ENCODE assay signal across 16 cellular contexts in the genomic region with DNA sequence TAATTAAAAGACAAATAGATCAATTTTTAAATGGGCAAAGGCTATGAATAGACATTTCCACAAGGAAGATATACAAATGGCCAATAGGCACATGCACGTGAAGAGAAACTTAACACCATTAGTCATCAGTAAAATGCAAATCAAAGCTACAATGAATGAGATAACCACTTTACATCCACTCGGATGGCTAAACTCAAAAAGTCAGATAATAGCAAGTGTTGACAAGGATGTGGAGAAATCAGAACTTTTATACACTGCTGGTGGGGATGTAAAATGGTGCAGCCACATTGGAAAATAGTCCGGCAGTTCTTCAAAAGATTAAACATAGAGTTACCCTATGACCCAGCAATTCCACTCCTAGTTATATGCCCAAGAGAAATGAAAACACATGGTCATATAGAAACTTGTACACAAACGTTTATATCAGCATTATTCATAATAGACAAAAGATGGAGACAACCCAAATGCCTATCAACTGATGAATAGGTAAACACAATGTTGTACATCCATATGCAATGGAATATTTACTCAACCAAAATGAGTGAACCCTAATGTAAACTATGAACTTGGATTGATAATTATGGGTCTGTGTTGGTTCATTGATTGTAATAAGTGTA. TPM values are rescaled to one million over a fixed set of nuclear protein-coding genes. Genes with fewer than 3 reads are reported as not detected.
A peak's percentile ranks its signal among the peaks of the same experiment; 100 is the strongest.
DNase-seq lines count a peak whose midpoint lies in the region; ATAC-seq, FAIRE-seq and TF ChIP-seq lines count a peak whose summit lies in the region.
"Had no signal": no experiment of that assay in that cellular context is flagged by ENCODE, and none has a peak within 500 bp of the region (broad histone marks: within the 10 kb centered on the region; RNA-seq: fewer than 3 reads in every experiment).

No MANE protein-coding gene starts in this region.

- no peak overlapping the region for H3K27ac ChIP-seq in left ventricle myocardium inferior (replicated peaks)
- H3K27ac ChIP-seq: C4-2B had no signal

- intact Hi-C loops in cardiac septum (cut with DNase I) (no loop called here), left ventricle myocardium inferior (cut with micrococcal nuclease) (no loop called here)

- DNase-seq in cardiac septum (ENCODE audit: low spot score): peak; percentile 7
- DNase-seq in left ventricle myocardium inferior: no peak
- no peak for DNase-seq in GM12891 (ENCODE audit: insufficient read length, low spot score)
- peak; percentile 73 for DNase-seq in NCI-H69 (lab: John Stamatoyannopoulos, UW)
- peak; percentile 51 for DNase-seq in bronchial epithelial cell (ENCODE audit: low read depth)
- DNase-seq in NCI-H345 treated with DMSO at 0.1 percent for 48 hours (lab: John Stamatoyannopoulos, UW; ENCODE audit: unreplicated experiment): no peak
- DNase-seq: BE2C; CD4-positive, alpha-beta memory T cell; DMS153; DND-41; GF-D8; HCEC 1CT had no signal

- no peak for TF ChIP-seq CTCF in left ventricle myocardium inferior (IDR thresholded peaks at IDR 0.05; ENCODE audit: borderline replicate concordance)
- no peak for TF ChIP-seq CTCF in bronchial epithelial cell (IDR thresholded peaks at IDR 0.05; ENCODE audit: insufficient read depth, low read length, severe bottlenecking)

- FAIRE-seq in GM12891 (lab: Jason Lieb, UNC) (peak; percentile 51), bronchial epithelial cell (lab: Jason Lieb, UNC) (no peak)
- FAIRE-seq: A204.1, D721Med had no signal

- H3K9me3 ChIP-seq in left ventricle myocardium inferior (replicated peaks): peaks cover 13% of the 10 kb centered on the region
- H3K9me3 ChIP-seq: BE2C had no signal

- TF ChIP-seq POLR2A in GM12891 (IDR thresholded peaks at IDR 0.05; ENCODE audit: low read depth, low read length): no peak

- H3K4me3 ChIP-seq in left ventricle myocardium inferior: no peak overlapping the region
- no peak overlapping the region for H3K4me3 ChIP-seq in bronchial epithelial cell (ENCODE audit: low read depth, low read length)

- H3K4me1 ChIP-seq in left ventricle myocardium inferior: peaks cover 24% of the 10 kb centered on the region

- H3K27me3 ChIP-seq in left ventricle myocardium inferior (ENCODE audit: low read depth) (no peaks in the 10 kb centered on the region), bronchial epithelial cell (ENCODE audit: control insufficient read depth, insufficient read depth, low read length) (no peaks in the 10 kb centered on the region)
- H3K27me3 ChIP-seq: BE2C had no signal

- ATAC-seq in SK-N-SH treated with all-trans-retinoic acid at 6 μM for 48 hours: no peak

- H3K36me3 ChIP-seq in left ventricle myocardium inferior: no peaks in the 10 kb centered on the region
- no peaks in the 10 kb centered on the region for H3K36me3 ChIP-seq in bronchial epithelial cell (ENCODE audit: control insufficient read depth, insufficient read depth, low read length)
- H3K36me3 ChIP-seq: BE2C had no signal

TF ChIP-seq in GM12891, 5 proteins besides CTCF, POLR2A, EP300 and RAD21:
- TF ChIP-seq POLR2AphosphoS5 (IDR thresholded peaks at IDR 0.05; ENCODE audit: low read depth, low read length) (no peak), POU2F2 (IDR thresholded peaks at IDR 0.05; ENCODE audit: low read depth, low read length) (no peak), SPI1 (IDR thresholded peaks at IDR 0.05; ENCODE audit: low read depth, low read length) (no peak), TAF1 (IDR thresholded peaks at IDR 0.05; ENCODE audit: low read depth, low read length) (no peak), PAX5 (IDR thresholded peaks at IDR 0.05; ENCODE audit: insufficient read depth, low read length, severe bottlenecking) (no peak)

TF ChIP-seq in SK-N-SH treated with all-trans-retinoic acid at 6 μM for 48 hours, 23 proteins besides CTCF, POLR2A, EP300 and RAD21:
- TF ChIP-seq, protein P1, sequence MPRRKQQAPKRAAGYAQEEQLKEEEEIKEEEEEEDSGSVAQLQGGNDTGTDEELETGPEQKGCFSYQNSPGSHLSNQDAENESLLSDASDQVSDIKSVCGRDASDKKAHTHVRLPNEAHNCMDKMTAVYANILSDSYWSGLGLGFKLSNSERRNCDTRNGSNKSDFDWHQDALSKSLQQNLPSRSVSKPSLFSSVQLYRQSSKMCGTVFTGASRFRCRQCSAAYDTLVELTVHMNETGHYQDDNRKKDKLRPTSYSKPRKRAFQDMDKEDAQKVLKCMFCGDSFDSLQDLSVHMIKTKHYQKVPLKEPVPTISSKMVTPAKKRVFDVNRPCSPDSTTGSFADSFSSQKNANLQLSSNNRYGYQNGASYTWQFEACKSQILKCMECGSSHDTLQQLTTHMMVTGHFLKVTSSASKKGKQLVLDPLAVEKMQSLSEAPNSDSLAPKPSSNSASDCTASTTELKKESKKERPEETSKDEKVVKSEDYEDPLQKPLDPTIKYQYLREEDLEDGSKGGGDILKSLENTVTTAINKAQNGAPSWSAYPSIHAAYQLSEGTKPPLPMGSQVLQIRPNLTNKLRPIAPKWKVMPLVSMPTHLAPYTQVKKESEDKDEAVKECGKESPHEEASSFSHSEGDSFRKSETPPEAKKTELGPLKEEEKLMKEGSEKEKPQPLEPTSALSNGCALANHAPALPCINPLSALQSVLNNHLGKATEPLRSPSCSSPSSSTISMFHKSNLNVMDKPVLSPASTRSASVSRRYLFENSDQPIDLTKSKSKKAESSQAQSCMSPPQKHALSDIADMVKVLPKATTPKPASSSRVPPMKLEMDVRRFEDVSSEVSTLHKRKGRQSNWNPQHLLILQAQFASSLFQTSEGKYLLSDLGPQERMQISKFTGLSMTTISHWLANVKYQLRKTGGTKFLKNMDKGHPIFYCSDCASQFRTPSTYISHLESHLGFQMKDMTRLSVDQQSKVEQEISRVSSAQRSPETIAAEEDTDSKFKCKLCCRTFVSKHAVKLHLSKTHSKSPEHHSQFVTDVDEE (CRISPR knock-in tag; IDR thresholded peaks at IDR 0.05): no peak
- TF ChIP-seq PPARA (CRISPR knock-in tag; IDR thresholded peaks at IDR 0.05; ENCODE audit: borderline replicate concordance): no peak
- no peak for TF ChIP-seq BACH2 (CRISPR knock-in tag; IDR thresholded peaks at IDR 0.05; ENCODE audit: borderline replicate concordance)
- TF ChIP-seq TCF4 (CRISPR knock-in tag; IDR thresholded peaks at IDR 0.05; ENCODE audit: borderline replicate concordance): no peak
- TF ChIP-seq ZNF8 (CRISPR knock-in tag; IDR thresholded peaks at IDR 0.05): no peak
- no peak for TF ChIP-seq ISL1 (CRISPR knock-in tag; IDR thresholded peaks at IDR 0.05)
- no peak for TF ChIP-seq ZNF70 (CRISPR knock-in tag; IDR thresholded peaks at IDR 0.05)
- no peak for TF ChIP-seq GLIS3 (CRISPR knock-in tag; IDR thresholded peaks at IDR 0.05)
- no peak for TF ChIP-seq ARNTL (CRISPR knock-in tag; IDR thresholded peaks at IDR 0.05; ENCODE audit: borderline replicate concordance, low read depth)
- TF ChIP-seq SNAI2 (CRISPR knock-in tag; IDR thresholded peaks at IDR 0.05): no peak
- TF ChIP-seq OSR1 (CRISPR knock-in tag; IDR thresholded peaks at IDR 0.05): no peak
- no peak for TF ChIP-seq ZFP30 (CRISPR knock-in tag; IDR thresholded peaks at IDR 0.05)
- no peak for TF ChIP-seq TOX (CRISPR knock-in tag; IDR thresholded peaks at IDR 0.05; ENCODE audit: borderline replicate concordance)
- TF ChIP-seq, protein P2, sequence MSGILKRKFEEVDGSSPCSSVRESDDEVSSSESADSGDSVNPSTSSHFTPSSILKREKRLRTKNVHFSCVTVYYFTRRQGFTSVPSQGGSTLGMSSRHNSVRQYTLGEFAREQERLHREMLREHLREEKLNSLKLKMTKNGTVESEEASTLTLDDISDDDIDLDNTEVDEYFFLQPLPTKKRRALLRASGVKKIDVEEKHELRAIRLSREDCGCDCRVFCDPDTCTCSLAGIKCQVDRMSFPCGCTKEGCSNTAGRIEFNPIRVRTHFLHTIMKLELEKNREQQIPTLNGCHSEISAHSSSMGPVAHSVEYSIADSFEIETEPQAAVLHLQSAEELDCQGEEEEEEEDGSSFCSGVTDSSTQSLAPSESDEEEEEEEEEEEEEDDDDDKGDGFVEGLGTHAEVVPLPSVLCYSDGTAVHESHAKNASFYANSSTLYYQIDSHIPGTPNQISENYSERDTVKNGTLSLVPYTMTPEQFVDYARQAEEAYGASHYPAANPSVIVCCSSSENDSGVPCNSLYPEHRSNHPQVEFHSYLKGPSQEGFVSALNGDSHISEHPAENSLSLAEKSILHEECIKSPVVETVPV (CRISPR knock-in tag; IDR thresholded peaks at IDR 0.05): no peak
- TF ChIP-seq, protein P3, sequence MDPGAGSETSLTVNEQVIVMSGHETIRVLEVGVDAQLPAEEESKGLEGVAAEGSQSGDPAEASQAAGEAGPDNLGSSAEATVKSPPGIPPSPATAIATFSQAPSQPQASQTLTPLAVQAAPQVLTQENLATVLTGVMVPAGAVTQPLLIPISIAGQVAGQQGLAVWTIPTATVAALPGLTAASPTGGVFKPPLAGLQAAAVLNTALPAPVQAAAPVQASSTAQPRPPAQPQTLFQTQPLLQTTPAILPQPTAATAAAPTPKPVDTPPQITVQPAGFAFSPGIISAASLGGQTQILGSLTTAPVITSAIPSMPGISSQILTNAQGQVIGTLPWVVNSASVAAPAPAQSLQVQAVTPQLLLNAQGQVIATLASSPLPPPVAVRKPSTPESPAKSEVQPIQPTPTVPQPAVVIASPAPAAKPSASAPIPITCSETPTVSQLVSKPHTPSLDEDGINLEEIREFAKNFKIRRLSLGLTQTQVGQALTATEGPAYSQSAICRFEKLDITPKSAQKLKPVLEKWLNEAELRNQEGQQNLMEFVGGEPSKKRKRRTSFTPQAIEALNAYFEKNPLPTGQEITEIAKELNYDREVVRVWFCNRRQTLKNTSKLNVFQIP (CRISPR knock-in tag; IDR thresholded peaks at IDR 0.05; ENCODE audit: borderline replicate concordance, low read depth): no peak

RNA-seq across cellular contexts. Expression of a gene that starts 51.1 kb away (rescaled TPM):
- total RNA-seq in cardiac septum: 42.4 TPM
- 19.3 TPM for total RNA-seq in left ventricle myocardium inferior
- polyA plus RNA-seq in GM12891 (2012; ENCODE audit: low read depth, missing spikeins): 4.7 TPM
- total RNA-seq in bronchial epithelial cell: 11.5 and 19.2 TPM in 2 replicates

Comparison
In these comparisons a context has a peak if more than half of its experiments do, and no peak if none do; other contexts are left out.
1. DNase-seq: peak in cardiac septum (single experiment), NCI-H69 (single experiment) and bronchial epithelial cell (single experiment); none in left ventricle myocardium inferior (single experiment), GM12891 (single experiment) and NCI-H345 treated with DMSO at 0.1 percent for 48 hours (single experiment).